2 cellular contexts compared by ENCODE assay signal in genomic region chr2:240918258-240919091, GRCh38.
TF ChIP-seq lines count a peak whose summit lies in the region.

No MANE protein-coding gene starts in this region.

TF ChIP-seq in SK-N-SH, 30 proteins besides CTCF, POLR2A, EP300 and RAD21 (continued from another document):
- TF ChIP-seq TEAD4 (IDR thresholded peaks at IDR 0.05; ENCODE audit: borderline replicate concordance, insufficient read depth) = no peak
- TF ChIP-seq RCOR1 (IDR thresholded peaks at IDR 0.05; ENCODE audit: low read length) = no peak
- TF ChIP-seq, protein P1, sequence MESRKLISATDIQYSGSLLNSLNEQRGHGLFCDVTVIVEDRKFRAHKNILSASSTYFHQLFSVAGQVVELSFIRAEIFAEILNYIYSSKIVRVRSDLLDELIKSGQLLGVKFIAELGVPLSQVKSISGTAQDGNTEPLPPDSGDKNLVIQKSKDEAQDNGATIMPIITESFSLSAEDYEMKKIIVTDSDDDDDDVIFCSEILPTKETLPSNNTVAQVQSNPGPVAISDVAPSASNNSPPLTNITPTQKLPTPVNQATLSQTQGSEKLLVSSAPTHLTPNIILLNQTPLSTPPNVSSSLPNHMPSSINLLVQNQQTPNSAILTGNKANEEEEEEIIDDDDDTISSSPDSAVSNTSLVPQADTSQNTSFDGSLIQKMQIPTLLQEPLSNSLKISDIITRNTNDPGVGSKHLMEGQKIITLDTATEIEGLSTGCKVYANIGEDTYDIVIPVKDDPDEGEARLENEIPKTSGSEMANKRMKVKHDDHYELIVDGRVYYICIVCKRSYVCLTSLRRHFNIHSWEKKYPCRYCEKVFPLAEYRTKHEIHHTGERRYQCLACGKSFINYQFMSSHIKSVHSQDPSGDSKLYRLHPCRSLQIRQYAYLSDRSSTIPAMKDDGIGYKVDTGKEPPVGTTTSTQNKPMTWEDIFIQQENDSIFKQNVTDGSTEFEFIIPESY (IDR thresholded peaks at IDR 0.05; ENCODE audit: borderline replicate concordance, low read depth) = no peak
- TF ChIP-seq, protein P2, sequence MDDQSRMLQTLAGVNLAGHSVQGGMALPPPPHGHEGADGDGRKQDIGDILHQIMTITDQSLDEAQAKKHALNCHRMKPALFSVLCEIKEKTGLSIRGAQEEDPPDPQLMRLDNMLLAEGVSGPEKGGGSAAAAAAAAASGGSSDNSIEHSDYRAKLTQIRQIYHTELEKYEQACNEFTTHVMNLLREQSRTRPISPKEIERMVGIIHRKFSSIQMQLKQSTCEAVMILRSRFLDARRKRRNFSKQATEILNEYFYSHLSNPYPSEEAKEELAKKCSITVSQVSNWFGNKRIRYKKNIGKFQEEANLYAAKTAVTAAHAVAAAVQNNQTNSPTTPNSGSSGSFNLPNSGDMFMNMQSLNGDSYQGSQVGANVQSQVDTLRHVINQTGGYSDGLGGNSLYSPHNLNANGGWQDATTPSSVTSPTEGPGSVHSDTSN (IDR thresholded peaks at IDR 0.05) = no peak
- TF ChIP-seq RFX5 (IDR thresholded peaks at IDR 0.05; ENCODE audit: low read length) = no peak
- no peak for TF ChIP-seq FOSL2 (IDR thresholded peaks at IDR 0.05; ENCODE audit: borderline replicate concordance, low read depth)
TF ChIP-seq in SK-N-SH: peak in this region for 0.

TF ChIP-seq in SK-N-SH treated with all-trans-retinoic acid at 6 μM for 48 hours, 23 proteins besides CTCF, POLR2A, EP300 and RAD21 (continued from another document):
- TF ChIP-seq, protein P3, sequence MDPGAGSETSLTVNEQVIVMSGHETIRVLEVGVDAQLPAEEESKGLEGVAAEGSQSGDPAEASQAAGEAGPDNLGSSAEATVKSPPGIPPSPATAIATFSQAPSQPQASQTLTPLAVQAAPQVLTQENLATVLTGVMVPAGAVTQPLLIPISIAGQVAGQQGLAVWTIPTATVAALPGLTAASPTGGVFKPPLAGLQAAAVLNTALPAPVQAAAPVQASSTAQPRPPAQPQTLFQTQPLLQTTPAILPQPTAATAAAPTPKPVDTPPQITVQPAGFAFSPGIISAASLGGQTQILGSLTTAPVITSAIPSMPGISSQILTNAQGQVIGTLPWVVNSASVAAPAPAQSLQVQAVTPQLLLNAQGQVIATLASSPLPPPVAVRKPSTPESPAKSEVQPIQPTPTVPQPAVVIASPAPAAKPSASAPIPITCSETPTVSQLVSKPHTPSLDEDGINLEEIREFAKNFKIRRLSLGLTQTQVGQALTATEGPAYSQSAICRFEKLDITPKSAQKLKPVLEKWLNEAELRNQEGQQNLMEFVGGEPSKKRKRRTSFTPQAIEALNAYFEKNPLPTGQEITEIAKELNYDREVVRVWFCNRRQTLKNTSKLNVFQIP (CRISPR knock-in tag; IDR thresholded peaks at IDR 0.05; ENCODE audit: borderline replicate concordance, low read depth) = no peak
- no peak for TF ChIP-seq ZNF8 (CRISPR knock-in tag; IDR thresholded peaks at IDR 0.05)
- TF ChIP-seq RARB (CRISPR knock-in tag; IDR thresholded peaks at IDR 0.05) = no peak
- TF ChIP-seq ZC3H10 (CRISPR knock-in tag; IDR thresholded peaks at IDR 0.05) = no peak
- no peak for TF ChIP-seq PATZ1 (CRISPR knock-in tag; IDR thresholded peaks at IDR 0.05; ENCODE audit: borderline replicate concordance)
- TF ChIP-seq ZFP3 (CRISPR knock-in tag; IDR thresholded peaks at IDR 0.05) = no peak
- TF ChIP-seq GLIS3 (CRISPR knock-in tag; IDR thresholded peaks at IDR 0.05) = no peak
